1 cellular context compared by ENCODE assay signal in the genomic region with DNA sequence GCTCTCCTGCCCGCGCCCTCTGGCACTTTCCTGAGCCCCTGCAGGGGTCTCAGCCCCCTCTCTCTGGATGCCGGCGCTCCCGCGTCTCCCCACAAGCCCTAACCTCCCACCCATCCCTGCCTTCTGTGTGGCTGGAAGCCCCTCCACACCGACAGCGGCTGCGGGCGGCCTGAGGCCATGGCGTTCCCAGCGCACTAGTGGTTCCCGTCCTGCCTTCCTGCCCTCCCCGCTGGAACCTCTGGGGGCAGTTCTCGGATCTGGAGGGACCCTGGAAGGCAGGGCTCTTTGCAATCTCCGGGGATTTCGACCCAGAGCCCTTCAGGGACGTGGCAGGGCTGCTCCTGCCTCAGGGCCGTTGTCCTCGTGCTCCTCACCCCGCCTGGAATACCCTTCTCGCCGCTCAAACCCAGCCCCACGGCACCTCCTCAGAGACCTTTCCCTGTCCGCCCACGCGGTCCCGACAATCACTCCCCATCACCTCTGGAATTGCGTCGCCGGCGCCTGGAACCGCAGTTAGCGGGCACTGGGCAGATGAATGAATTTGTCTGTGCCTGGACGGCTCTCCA.
A peak's percentile ranks its signal among the peaks of the same experiment; 100 is the strongest.
TF ChIP-seq lines count a peak whose summit lies in the region.

No MANE protein-coding gene starts in this region.

TF ChIP-seq in GM23338, 12 proteins besides CTCF, POLR2A, EP300 and RAD21:
- TF ChIP-seq, protein P1, sequence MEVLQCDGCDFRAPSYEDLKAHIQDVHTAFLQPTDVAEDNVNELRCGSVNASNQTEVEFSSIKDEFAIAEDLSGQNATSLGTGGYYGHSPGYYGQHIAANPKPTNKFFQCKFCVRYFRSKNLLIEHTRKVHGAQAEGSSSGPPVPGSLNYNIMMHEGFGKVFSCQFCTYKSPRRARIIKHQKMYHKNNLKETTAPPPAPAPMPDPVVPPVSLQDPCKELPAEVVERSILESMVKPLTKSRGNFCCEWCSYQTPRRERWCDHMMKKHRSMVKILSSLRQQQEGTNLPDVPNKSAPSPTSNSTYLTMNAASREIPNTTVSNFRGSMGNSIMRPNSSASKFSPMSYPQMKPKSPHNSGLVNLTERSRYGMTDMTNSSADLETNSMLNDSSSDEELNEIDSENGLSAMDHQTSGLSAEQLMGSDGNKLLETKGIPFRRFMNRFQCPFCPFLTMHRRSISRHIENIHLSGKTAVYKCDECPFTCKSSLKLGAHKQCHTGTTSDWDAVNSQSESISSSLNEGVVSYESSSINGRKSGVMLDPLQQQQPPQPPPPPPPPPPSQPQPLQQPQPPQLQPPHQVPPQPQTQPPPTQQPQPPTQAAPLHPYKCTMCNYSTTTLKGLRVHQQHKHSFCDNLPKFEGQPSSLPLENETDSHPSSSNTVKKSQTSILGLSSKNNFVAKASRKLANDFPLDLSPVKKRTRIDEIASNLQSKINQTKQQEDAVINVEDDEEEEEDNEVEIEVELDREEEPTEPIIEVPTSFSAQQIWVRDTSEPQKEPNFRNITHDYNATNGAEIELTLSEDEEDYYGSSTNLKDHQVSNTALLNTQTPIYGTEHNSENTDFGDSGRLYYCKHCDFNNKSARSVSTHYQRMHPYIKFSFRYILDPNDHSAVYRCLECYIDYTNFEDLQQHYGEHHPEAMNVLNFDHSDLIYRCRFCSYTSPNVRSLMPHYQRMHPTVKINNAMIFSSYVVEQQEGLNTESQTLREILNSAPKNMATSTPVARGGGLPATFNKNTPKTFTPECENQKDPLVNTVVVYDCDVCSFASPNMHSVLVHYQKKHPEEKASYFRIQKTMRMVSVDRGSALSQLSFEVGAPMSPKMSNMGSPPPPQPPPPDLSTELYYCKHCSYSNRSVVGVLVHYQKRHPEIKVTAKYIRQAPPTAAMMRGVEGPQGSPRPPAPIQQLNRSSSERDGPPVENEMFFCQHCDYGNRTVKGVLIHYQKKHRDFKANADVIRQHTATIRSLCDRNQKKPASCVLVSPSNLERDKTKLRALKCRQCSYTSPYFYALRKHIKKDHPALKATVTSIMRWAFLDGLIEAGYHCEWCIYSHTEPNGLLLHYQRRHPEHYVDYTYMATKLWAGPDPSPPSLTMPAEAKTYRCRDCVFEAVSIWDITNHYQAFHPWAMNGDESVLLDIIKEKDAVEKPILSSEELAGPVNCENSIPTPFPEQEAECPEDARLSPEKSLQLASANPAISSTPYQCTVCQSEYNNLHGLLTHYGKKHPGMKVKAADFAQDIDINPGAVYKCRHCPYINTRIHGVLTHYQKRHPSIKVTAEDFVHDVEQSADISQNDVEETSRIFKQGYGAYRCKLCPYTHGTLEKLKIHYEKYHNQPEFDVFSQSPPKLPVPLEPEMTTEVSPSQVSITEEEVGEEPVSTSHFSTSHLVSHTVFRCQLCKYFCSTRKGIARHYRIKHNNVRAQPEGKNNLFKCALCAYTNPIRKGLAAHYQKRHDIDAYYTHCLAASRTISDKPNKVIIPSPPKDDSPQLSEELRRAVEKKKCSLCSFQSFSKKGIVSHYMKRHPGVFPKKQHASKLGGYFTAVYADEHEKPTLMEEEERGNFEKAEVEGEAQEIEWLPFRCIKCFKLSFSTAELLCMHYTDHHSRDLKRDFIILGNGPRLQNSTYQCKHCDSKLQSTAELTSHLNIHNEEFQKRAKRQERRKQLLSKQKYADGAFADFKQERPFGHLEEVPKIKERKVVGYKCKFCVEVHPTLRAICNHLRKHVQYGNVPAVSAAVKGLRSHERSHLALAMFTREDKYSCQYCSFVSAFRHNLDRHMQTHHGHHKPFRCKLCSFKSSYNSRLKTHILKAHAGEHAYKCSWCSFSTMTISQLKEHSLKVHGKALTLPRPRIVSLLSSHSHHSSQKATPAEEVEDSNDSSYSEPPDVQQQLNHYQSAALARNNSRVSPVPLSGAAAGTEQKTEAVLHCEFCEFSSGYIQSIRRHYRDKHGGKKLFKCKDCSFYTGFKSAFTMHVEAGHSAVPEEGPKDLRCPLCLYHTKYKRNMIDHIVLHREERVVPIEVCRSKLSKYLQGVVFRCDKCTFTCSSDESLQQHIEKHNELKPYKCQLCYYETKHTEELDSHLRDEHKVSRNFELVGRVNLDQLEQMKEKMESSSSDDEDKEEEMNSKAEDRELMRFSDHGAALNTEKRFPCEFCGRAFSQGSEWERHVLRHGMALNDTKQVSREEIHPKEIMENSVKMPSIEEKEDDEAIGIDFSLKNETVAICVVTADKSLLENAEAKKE (CRISPR knock-in tag; IDR thresholded peaks at IDR 0.05): no peak
- TF ChIP-seq EZH2 (IDR thresholded peaks at IDR 0.05; ENCODE audit: low read depth, unreplicated experiment) (peak; percentile 68), ZNF331 (CRISPR knock-in tag; IDR thresholded peaks at IDR 0.05; ENCODE audit: low read depth) (no peak), CREB1 (CRISPR knock-in tag; IDR thresholded peaks at IDR 0.05; ENCODE audit: low read depth) (no peak)
- TF ChIP-seq, protein P2, sequence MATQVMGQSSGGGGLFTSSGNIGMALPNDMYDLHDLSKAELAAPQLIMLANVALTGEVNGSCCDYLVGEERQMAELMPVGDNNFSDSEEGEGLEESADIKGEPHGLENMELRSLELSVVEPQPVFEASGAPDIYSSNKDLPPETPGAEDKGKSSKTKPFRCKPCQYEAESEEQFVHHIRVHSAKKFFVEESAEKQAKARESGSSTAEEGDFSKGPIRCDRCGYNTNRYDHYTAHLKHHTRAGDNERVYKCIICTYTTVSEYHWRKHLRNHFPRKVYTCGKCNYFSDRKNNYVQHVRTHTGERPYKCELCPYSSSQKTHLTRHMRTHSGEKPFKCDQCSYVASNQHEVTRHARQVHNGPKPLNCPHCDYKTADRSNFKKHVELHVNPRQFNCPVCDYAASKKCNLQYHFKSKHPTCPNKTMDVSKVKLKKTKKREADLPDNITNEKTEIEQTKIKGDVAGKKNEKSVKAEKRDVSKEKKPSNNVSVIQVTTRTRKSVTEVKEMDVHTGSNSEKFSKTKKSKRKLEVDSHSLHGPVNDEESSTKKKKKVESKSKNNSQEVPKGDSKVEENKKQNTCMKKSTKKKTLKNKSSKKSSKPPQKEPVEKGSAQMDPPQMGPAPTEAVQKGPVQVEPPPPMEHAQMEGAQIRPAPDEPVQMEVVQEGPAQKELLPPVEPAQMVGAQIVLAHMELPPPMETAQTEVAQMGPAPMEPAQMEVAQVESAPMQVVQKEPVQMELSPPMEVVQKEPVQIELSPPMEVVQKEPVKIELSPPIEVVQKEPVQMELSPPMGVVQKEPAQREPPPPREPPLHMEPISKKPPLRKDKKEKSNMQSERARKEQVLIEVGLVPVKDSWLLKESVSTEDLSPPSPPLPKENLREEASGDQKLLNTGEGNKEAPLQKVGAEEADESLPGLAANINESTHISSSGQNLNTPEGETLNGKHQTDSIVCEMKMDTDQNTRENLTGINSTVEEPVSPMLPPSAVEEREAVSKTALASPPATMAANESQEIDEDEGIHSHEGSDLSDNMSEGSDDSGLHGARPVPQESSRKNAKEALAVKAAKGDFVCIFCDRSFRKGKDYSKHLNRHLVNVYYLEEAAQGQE (IDR thresholded peaks at IDR 0.05; ENCODE audit: unreplicated experiment): no peak
TF ChIP-seq in GM23338: peak in this region for 1.
